In the genomic region with DNA sequence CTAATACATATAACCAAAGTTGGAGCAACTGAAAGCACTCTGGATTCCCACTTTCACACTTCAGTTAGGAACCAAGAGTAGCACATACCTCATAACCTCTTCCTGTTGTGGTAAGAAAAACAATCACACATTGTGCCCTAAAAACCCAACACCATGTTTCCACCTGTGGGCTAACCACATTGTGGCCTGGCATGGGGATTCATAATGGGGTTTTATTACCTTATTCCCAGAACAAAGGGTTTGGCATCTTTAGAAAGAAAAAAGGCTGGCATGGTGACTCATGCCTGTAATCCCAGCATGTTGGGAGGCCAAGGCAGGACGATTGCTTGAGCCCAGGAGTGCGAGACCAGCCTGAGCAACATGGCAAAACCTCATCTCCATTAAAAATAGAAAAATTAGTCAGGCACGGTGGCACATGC, we compare ENCODE assay signal across 13 cellular contexts.
DNase-seq lines count a peak whose midpoint lies in the region; ATAC-seq lines count a peak whose summit lies in the region.
"Had no signal": no experiment of that assay in that cellular context is flagged by ENCODE, and none has a peak within 500 bp of the region (broad histone marks: within the 10 kb centered on the region; RNA-seq: fewer than 3 reads in every experiment).

No MANE protein-coding gene starts in this region.

- peaks cover 13% of the 10 kb centered on the region for H3K4me1 ChIP-seq in BLaER1

- H3K4me1 Mint-ChIP-seq in T-helper 1 cell treated with Interleukin-12 subunit alpha and Interleukin-12 subunit beta and Interleukin-4 antibody, amounts not matched to agents 30 μg/mL and 1 μg/mL, for 36 hours (ENCODE audit: low read depth): peaks cover 14% of the 10 kb centered on the region
- peaks cover 20 to 34% of the 10 kb centered on the region in 2 donors for H3K4me1 Mint-ChIP-seq in effector memory CD8-positive, alpha-beta T cell (ENCODE audit: low read depth in 2 of 2)

- H3K27ac ChIP-seq in BLaER1: no peak overlapping the region
- H3K27ac ChIP-seq: C4-2B, cardiac muscle cell had no signal

- H3K4me2 ChIP-seq in BLaER1: peak overlapping the region; percentile 11; the same call in 1 of the 2 replicates

- peak; percentile 29 to 35 (median 33) for DNase-seq in effector memory CD8-positive, alpha-beta T cell
- no peak for DNase-seq in dedifferentiated amniotic fluid mesenchymal stem cell (ENCODE audit: extremely low spot score)
- DNase-seq in NAMALWA (ENCODE audit: low spot score): no peak
- no peak for DNase-seq in left lobe of liver (ENCODE audit: low spot score)
- no peak for DNase-seq in NCI-H226
- DNase-seq: NCI-H1694 had no signal

- peaks cover 10% of the 10 kb centered on the region for H3K27me3 ChIP-seq in BLaER1
- H3K27me3 ChIP-seq: cardiac muscle cell had no signal

- peaks cover 85% of the 10 kb centered on the region for H3K27me3 Mint-ChIP-seq in T-helper 1 cell treated with Interleukin-12 subunit alpha and Interleukin-12 subunit beta and Interleukin-4 antibody, amounts not matched to agents 30 μg/mL and 1 μg/mL, for 36 hours (ENCODE audit: low read depth)
- peaks cover 79 to 93% of the 10 kb centered on the region in 2 donors for H3K27me3 Mint-ChIP-seq in effector memory CD8-positive, alpha-beta T cell

- H4K20me1 ChIP-seq in BLaER1: no peaks in the 10 kb centered on the region

- peak; percentile 75 for ATAC-seq in GM21447 (IDR thresholded peaks at IDR 0.05; ENCODE audit: unreplicated experiment)
- peak; percentile 97 for ATAC-seq in effector memory CD8-positive, alpha-beta T cell (replicated peaks)
- no peak for ATAC-seq in left lobe of liver

- H3K9ac ChIP-seq in BLaER1: no peak overlapping the region

- H3K4me3 Mint-ChIP-seq in T-helper 1 cell treated with Interleukin-12 subunit alpha and Interleukin-12 subunit beta and Interleukin-4 antibody, amounts not matched to agents 30 μg/mL and 1 μg/mL, for 36 hours: peak overlapping the region; percentile 19
- H3K4me3 Mint-ChIP-seq in effector memory CD8-positive, alpha-beta T cell: peak overlapping the region; percentile 50 to 67
- H3K4me3 Mint-ChIP-seq: neural crest cell, T-cell had no signal

- peak overlapping the region; percentile 83 for H3K27ac Mint-ChIP-seq in T-helper 1 cell treated with Interleukin-12 subunit alpha and Interleukin-12 subunit beta and Interleukin-4 antibody, amounts not matched to agents 30 μg/mL and 1 μg/mL, for 36 hours
- H3K27ac Mint-ChIP-seq in effector memory CD8-positive, alpha-beta T cell: no peak overlapping the region
- H3K27ac Mint-ChIP-seq: T-cell had no signal

- H3K36me3 Mint-ChIP-seq in T-helper 1 cell treated with Interleukin-12 subunit alpha and Interleukin-12 subunit beta and Interleukin-4 antibody, amounts not matched to agents 30 μg/mL and 1 μg/mL, for 36 hours (ENCODE audit: low read depth): no peaks in the 10 kb centered on the region
- peaks cover 7% of the 10 kb centered on the region for H3K36me3 Mint-ChIP-seq in effector memory CD8-positive, alpha-beta T cell (ENCODE audit: insufficient read depth)
- H3K36me3 Mint-ChIP-seq: T-cell had no signal

- no peaks in the 10 kb centered on the region for H3K9me3 Mint-ChIP-seq in T-helper 1 cell treated with Interleukin-12 subunit alpha and Interleukin-12 subunit beta and Interleukin-4 antibody, amounts not matched to agents 30 μg/mL and 1 μg/mL, for 36 hours
- H3K9me3 Mint-ChIP-seq in effector memory CD8-positive, alpha-beta T cell: no peaks in the 10 kb centered on the region
- H3K9me3 Mint-ChIP-seq: neural crest cell, T-cell had no signal

- no peaks in the 10 kb centered on the region for H3K9me3 ChIP-seq in BLaER1

- no peak overlapping the region for H3K4me3 ChIP-seq in BLaER1
- H3K4me3 ChIP-seq: cardiac muscle cell had no signal

- H3K36me3 ChIP-seq in BLaER1: no peaks in the 10 kb centered on the region
- H3K36me3 ChIP-seq: cardiac muscle cell had no signal

Comparison
In these comparisons a context has a peak if more than half of its experiments do, and no peak if none do; other contexts are left out.
1. DNase-seq: peak in effector memory CD8-positive, alpha-beta T cell (3 of 3); none in dedifferentiated amniotic fluid mesenchymal stem cell (single experiment), NAMALWA (single experiment), left lobe of liver (single experiment) and NCI-H226 (single experiment).